ENCODE assay signal across 20 cellular contexts in genomic region chr10:30183076-30183402, GRCh38.
DNase-seq lines count a peak whose midpoint lies in the region; ATAC-seq, FAIRE-seq and TF ChIP-seq lines count a peak whose summit lies in the region.
"Had no signal": no experiment of that assay in that cellular context is flagged by ENCODE, and none has a peak within 500 bp of the region (broad histone marks: within the 10 kb centered on the region; RNA-seq: fewer than 3 reads in every experiment).

No MANE protein-coding gene starts in this region.

- no peak for TF ChIP-seq RAD21 in HCT116 (IDR thresholded peaks at IDR 0.05; ENCODE audit: low read depth)

- H3K27me3 ChIP-seq in HCT116 (ENCODE audit: insufficient read depth, low read length) (no peaks in the 10 kb centered on the region), astrocyte (ENCODE audit: insufficient read depth, low read length) (no peaks in the 10 kb centered on the region), suprapubic skin (no peaks in the 10 kb centered on the region), heart right ventricle (no peaks in the 10 kb centered on the region)
- H3K27me3 ChIP-seq: ovary, right lobe of liver had no signal

- H3K36me3 ChIP-seq in HCT116 (ENCODE audit: control insufficient read depth in 1 of 2, insufficient read depth in 2 of 2, low read length in 2 of 2) = no peaks in the 10 kb centered on the region
- no peaks in the 10 kb centered on the region for H3K36me3 ChIP-seq in astrocyte (ENCODE audit: insufficient read depth, low read length)
- no peaks in the 10 kb centered on the region for H3K36me3 ChIP-seq in suprapubic skin
- no peaks in the 10 kb centered on the region for H3K36me3 ChIP-seq in heart right ventricle
- H3K36me3 ChIP-seq: ovary, right lobe of liver had no signal

- intact Hi-C loops in HCT116 (cut with micrococcal nuclease) (no loop called here), heart right ventricle (cut with DNase I) (loop anchor here in 5 of 10 donors (10.0 kb wide), 3 partner anchors 128 to 178 kb away; partner anchors contain the start of gene JCAD (in 3 of the 5))

- H3K4me3 ChIP-seq in HCT116 (replicated peaks in 1 of 2; ENCODE audit: low read depth in 1 of 2, low read length in 2 of 2) (no peak overlapping the region), astrocyte (ENCODE audit: insufficient read depth, low read depth, low read length) (no peak overlapping the region), suprapubic skin (peak overlapping the region; percentile 5), heart right ventricle (no peak overlapping the region)
- H3K4me3 ChIP-seq: ovary, right lobe of liver had no signal

- DNase-seq in HCT116 (ENCODE audit: low read depth, low spot score) = no peak
- no peak for DNase-seq in astrocyte (ENCODE audit: low read depth)
- DNase-seq in mesothelial cell of epicardium (ENCODE audit: low spot score in 2 of 2, unreplicated experiment in 2 of 2) = no peak
- DNase-seq in suprapubic skin (ENCODE audit: low spot score in 2 of 2) = no peak
- no peak for DNase-seq in heart right ventricle
- no peak for DNase-seq in stimulated activated naive CD8-positive, alpha-beta T cell treated with anti-CD3 and anti-CD28 coated beads, Interleukin-15, amount 100 ng/mL, for 72 hours
- DNase-seq: activated CD4-positive, alpha-beta T cell treated with anti-CD3 and anti-CD28 coated beads, Interleukin-2, amount 10 ng/mL, durations not matched to agents 24 days and 14 days; activated gamma-delta T cell treated with Interleukin-2 at 50 U/mL for 16 hours; amygdala; CD8-positive, alpha-beta memory T cell; glutamatergic neuron; KG1; MV-4-11; NCI-H2029; ovary; right lobe of liver; stimulated activated CD4-positive, alpha-beta T cell treated with anti-CD3 and anti-CD28 coated beads, Interleukin-1b, Interleukin-23, amount 100 ng/mL, for 48 hours had no signal

- H3K27ac ChIP-seq in HCT116 (ENCODE audit: low read depth, low read length) (no peak overlapping the region), astrocyte (ENCODE audit: low read depth, low read length) (peak overlapping the region; percentile 48), suprapubic skin (peak overlapping the region; percentile 32), heart right ventricle (peak overlapping the region in 4 of 10 donors; percentile 27 to 69 (median 54))
- H3K27ac ChIP-seq: ovary, right lobe of liver had no signal

- H3K27me3 Mint-ChIP-seq in astrocyte (ENCODE audit: low read depth, unreplicated experiment) = no peaks in the 10 kb centered on the region
- H3K27me3 Mint-ChIP-seq in mesothelial cell of epicardium (ENCODE audit: low read depth) = no peaks in the 10 kb centered on the region
- H3K27me3 Mint-ChIP-seq in stimulated activated naive CD8-positive, alpha-beta T cell treated with anti-CD3 and anti-CD28 coated beads, Interleukin-15, amount 100 ng/mL, for 72 hours = peaks cover 4% of the 10 kb centered on the region

- H3K27ac Mint-ChIP-seq in astrocyte (ENCODE audit: unreplicated experiment) (peak overlapping the region; percentile 99), mesothelial cell of epicardium (peak overlapping the region; percentile 93)
- no peak overlapping the region for H3K27ac Mint-ChIP-seq in stimulated activated naive CD8-positive, alpha-beta T cell treated with anti-CD3 and anti-CD28 coated beads, Interleukin-15, amount 100 ng/mL, for 72 hours
- H3K27ac Mint-ChIP-seq: activated CD4-positive, alpha-beta T cell treated with anti-CD3 and anti-CD28 coated beads, Interleukin-2, amount 10 ng/mL, durations not matched to agents 24 days and 14 days; CD8-positive, alpha-beta memory T cell had no signal

- H3K79me2 ChIP-seq in HCT116 (ENCODE audit: insufficient read depth, low read length) = no peaks in the 10 kb centered on the region
- no peaks in the 10 kb centered on the region for H3K79me2 ChIP-seq in astrocyte (ENCODE audit: insufficient read depth, low read length)

- H3K4me1 Mint-ChIP-seq in astrocyte (ENCODE audit: low read depth, unreplicated experiment) (peaks cover 49% of the 10 kb centered on the region), mesothelial cell of epicardium (peaks cover 51% of the 10 kb centered on the region)
- no peaks in the 10 kb centered on the region for H3K4me1 Mint-ChIP-seq in stimulated activated naive CD8-positive, alpha-beta T cell treated with anti-CD3 and anti-CD28 coated beads, Interleukin-15, amount 100 ng/mL, for 72 hours
- H3K4me1 Mint-ChIP-seq: activated CD4-positive, alpha-beta T cell treated with anti-CD3 and anti-CD28 coated beads, Interleukin-2, amount 10 ng/mL, durations not matched to agents 24 days and 14 days; CD8-positive, alpha-beta memory T cell had no signal

- H3K9me3 ChIP-seq in HCT116 (ENCODE audit: control insufficient read depth in 1 of 2, insufficient read depth in 1 of 2, low read depth in 1 of 2, low read length in 2 of 2) (no peaks in the 10 kb centered on the region), astrocyte (ENCODE audit: insufficient read depth, low read depth, low read length) (no peaks in the 10 kb centered on the region), suprapubic skin (no peaks in the 10 kb centered on the region), heart right ventricle (no peaks in the 10 kb centered on the region)
- H3K9me3 ChIP-seq: ovary, right lobe of liver had no signal

- RAD21 ChIA-PET in HCT116 (lab: Charles Lee; ENCODE audit: low non-redundant PET in 1 of 2, low total read pairs in 2 of 2, uncharacterized antibody in 2 of 2, unreplicated experiment in 2 of 2) = no interaction called here

- no peak for FAIRE-seq in astrocyte (lab: Jason Lieb, UNC)
- FAIRE-seq: GM12891 had no signal

- H3K4me1 ChIP-seq in HCT116 (ENCODE audit: control insufficient read depth in 1 of 2, insufficient read depth in 2 of 2, low read length in 2 of 2) (peaks cover 4 to 28% of the 10 kb centered on the region in 2 experiments; a peak in 3 of 4 replicates), astrocyte (ENCODE audit: insufficient read depth, low read length) (peaks cover 54% of the 10 kb centered on the region), suprapubic skin (peaks cover 24% of the 10 kb centered on the region), heart right ventricle (peaks cover 4 to 43% (median 21%) of the 10 kb centered on the region in 9 donors)

- BruUV-seq in HCT116 (replicated peaks; lab: Mats Ljungman, UMichigan) = no TSS peak

- POLR2A ChIA-PET in HCT116 (lab: Charles Lee) = no interaction called here

- H3K9ac ChIP-seq in HCT116 (ENCODE audit: low read length) = 0 out of 2 replicates have a peak overlapping the region, but pooled peaks have one; percentile 17
- no peak overlapping the region for H3K9ac ChIP-seq in astrocyte (ENCODE audit: low read length)

- peak overlapping the region; percentile 65 for H2AFZ ChIP-seq in HCT116 (ENCODE audit: low read depth, low read length, poor library complexity, severe bottlenecking)
- no peak overlapping the region for H2AFZ ChIP-seq in astrocyte (ENCODE audit: low read depth, low read length)

- peak; percentile 43 for ATAC-seq in HCT116
- ATAC-seq in HG03460 (IDR thresholded peaks at IDR 0.05; ENCODE audit: unreplicated experiment) = no peak
- no peak for ATAC-seq in heart right ventricle
- ATAC-seq in HG02571 (IDR thresholded peaks at IDR 0.05; ENCODE audit: unreplicated experiment) = no peak
- no peak for ATAC-seq in stimulated activated naive CD8-positive, alpha-beta T cell treated with anti-CD3 and anti-CD28 coated beads, Interleukin-15, amount 100 ng/mL, for 72 hours
- ATAC-seq: right lobe of liver had no signal

- H3K9me3 Mint-ChIP-seq in astrocyte (ENCODE audit: unreplicated experiment) (no peaks in the 10 kb centered on the region), mesothelial cell of epicardium (no peaks in the 10 kb centered on the region)
- no peaks in the 10 kb centered on the region for H3K9me3 Mint-ChIP-seq in stimulated activated naive CD8-positive, alpha-beta T cell treated with anti-CD3 and anti-CD28 coated beads, Interleukin-15, amount 100 ng/mL, for 72 hours
- H3K9me3 Mint-ChIP-seq: activated CD4-positive, alpha-beta T cell treated with anti-CD3 and anti-CD28 coated beads, Interleukin-2, amount 10 ng/mL, durations not matched to agents 24 days and 14 days; CD8-positive, alpha-beta memory T cell had no signal

- TF ChIP-seq CTCF in HCT116 (IDR thresholded peaks at IDR 0.05 in 2 of 3, conservative IDR thresholded peaks at IDR 0.05 in 1 of 3; ENCODE audit: borderline replicate concordance in 1 of 3, insufficient read depth in 1 of 3, low read depth in 2 of 3, low read length in 2 of 3) (no peak), astrocyte (IDR thresholded peaks at IDR 0.05; ENCODE audit: insufficient read depth, low read depth, low read length) (no peak), mesothelial cell of epicardium (IDR thresholded peaks at IDR 0.05; ENCODE audit: unreplicated experiment) (no peak), suprapubic skin (IDR thresholded peaks at IDR 0.05) (no peak), heart right ventricle (IDR thresholded peaks at IDR 0.05) (no peak)

- WGBS in suprapubic skin = 60% methylated on average over 3 of the region's 9 CpGs
- WGBS in heart right ventricle, 2 donors = 52 to 68% methylated on average over 9 of the region's 9 CpGs

- CTCF ChIA-PET in HCT116 (lab: Charles Lee) = no interaction called here

- H3K4me2 ChIP-seq in HCT116 (ENCODE audit: low read length) = peak overlapping the region; percentile 57
- peak overlapping the region; percentile 67 for H3K4me2 ChIP-seq in astrocyte (ENCODE audit: low read length)

- TF ChIP-seq POLR2A in HCT116 (IDR thresholded peaks at IDR 0.05; ENCODE audit: borderline replicate concordance, extremely low read depth, insufficient read depth, insufficient read length) (no peak), suprapubic skin (IDR thresholded peaks at IDR 0.05) (no peak)

- no peaks in the 10 kb centered on the region for H4K20me1 ChIP-seq in HCT116 (ENCODE audit: insufficient read depth)
- no peaks in the 10 kb centered on the region for H4K20me1 ChIP-seq in astrocyte (ENCODE audit: insufficient read depth, low read length)

- H3K4me3 Mint-ChIP-seq in astrocyte (ENCODE audit: unreplicated experiment) (no peak overlapping the region), mesothelial cell of epicardium (no peak overlapping the region)
- H3K4me3 Mint-ChIP-seq in stimulated activated naive CD8-positive, alpha-beta T cell treated with anti-CD3 and anti-CD28 coated beads, Interleukin-15, amount 100 ng/mL, for 72 hours = no peak overlapping the region
- H3K4me3 Mint-ChIP-seq: activated CD4-positive, alpha-beta T cell treated with anti-CD3 and anti-CD28 coated beads, Interleukin-2, amount 10 ng/mL, durations not matched to agents 24 days and 14 days; CD8-positive, alpha-beta memory T cell had no signal

- H3K36me3 Mint-ChIP-seq in astrocyte (ENCODE audit: low read depth, unreplicated experiment) (no peaks in the 10 kb centered on the region), mesothelial cell of epicardium (no peaks in the 10 kb centered on the region)
- H3K36me3 Mint-ChIP-seq: CD8-positive, alpha-beta memory T cell had no signal

- no peaks in the 10 kb centered on the region for H3K9me2 ChIP-seq in HCT116 (ENCODE audit: insufficient read depth)

- TF ChIP-seq EP300 in suprapubic skin (IDR thresholded peaks at IDR 0.05) = no peak

TF ChIP-seq in HCT116, 20 proteins besides CTCF, POLR2A, EP300 and RAD21 (continues in another document):
- TF ChIP-seq EGR1 (IDR thresholded peaks at IDR 0.05; ENCODE audit: low read depth) = no peak
- no peak for TF ChIP-seq MAX (IDR thresholded peaks at IDR 0.05)

Comparison
In these comparisons a context has a peak if more than half of its experiments do, and no peak if none do; other contexts are left out.
1. H3K27ac Mint-ChIP-seq: peak in astrocyte (single experiment) and mesothelial cell of epicardium (single experiment); none in stimulated activated naive CD8-positive, alpha-beta T cell treated with anti-CD3 and anti-CD28 coated beads, Interleukin-15, amount 100 ng/mL, for 72 hours (0 of 2).